1 cellular context compared by ENCODE assay signal in genomic region chr7:230274-230673, GRCh38.
TF ChIP-seq lines count a peak whose summit lies in the region.

No MANE protein-coding gene starts in this region.

TF ChIP-seq in SK-N-SH, 30 proteins besides CTCF, POLR2A, EP300 and RAD21:
- TF ChIP-seq USF1 (IDR thresholded peaks at IDR 0.05; ENCODE audit: borderline replicate concordance, low read depth) (no peak), NRF1 (IDR thresholded peaks at IDR 0.05; ENCODE audit: low read depth, low read length) (no peak), FOXM1 (IDR thresholded peaks at IDR 0.05; ENCODE audit: low read depth) (no peak), RFX5 (IDR thresholded peaks at IDR 0.05; ENCODE audit: low read length) (no peak), RCOR1 (IDR thresholded peaks at IDR 0.05; ENCODE audit: low read length) (no peak), REST (IDR thresholded peaks at IDR 0.05; ENCODE audit: low read depth, low read length) (no peak), JUND (IDR thresholded peaks at IDR 0.05) (no peak), NFIC (IDR thresholded peaks at IDR 0.05; ENCODE audit: borderline replicate concordance) (no peak), USF2 (IDR thresholded peaks at IDR 0.05; ENCODE audit: borderline replicate concordance, low read depth, low read length) (no peak), FOXJ3 (CRISPR knock-in tag; IDR thresholded peaks at IDR 0.05) (no peak), IRF3 (IDR thresholded peaks at IDR 0.05; ENCODE audit: low read depth, low read length) (no peak), CHD2 (IDR thresholded peaks at IDR 0.05; ENCODE audit: low read length, partially characterized antibody) (no peak), SMC3 (IDR thresholded peaks at IDR 0.05; ENCODE audit: low read depth, low read length) (no peak), ELF1 (IDR thresholded peaks at IDR 0.05) (no peak), RXRA (IDR thresholded peaks at IDR 0.05; ENCODE audit: borderline replicate concordance, low read depth) (no peak), MEF2A (IDR thresholded peaks at IDR 0.05; ENCODE audit: borderline replicate concordance, low read depth) (no peak), PBX3 (IDR thresholded peaks at IDR 0.05) (no peak), GATA2 (CRISPR knock-in tag; IDR thresholded peaks at IDR 0.05) (no peak)
TF ChIP-seq in SK-N-SH: peak in this region for 0.
